Comparison of ENCODE assay signal across 26 cellular contexts in the genomic region with DNA sequence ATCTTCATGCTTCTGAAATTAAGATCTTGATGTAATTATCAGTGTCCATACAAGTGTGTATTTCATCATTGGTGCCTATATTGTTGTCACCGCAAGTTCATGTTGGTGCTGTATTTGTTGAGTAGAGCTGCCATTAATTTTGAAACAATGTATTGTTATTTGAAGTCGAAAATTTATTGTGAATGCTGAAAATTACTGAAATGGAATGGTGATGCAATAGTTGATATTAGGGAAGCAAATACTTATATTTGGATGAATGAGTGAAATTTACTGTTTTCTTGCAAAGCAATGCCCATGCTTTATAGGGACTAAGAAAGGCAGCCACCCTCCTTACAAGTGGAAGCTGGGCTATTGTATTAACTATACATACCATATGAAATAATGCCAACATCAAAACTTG.
"Had no signal": no experiment of that assay in that cellular context is flagged by ENCODE, and none has a peak within 500 bp of the region (broad histone marks: within the 10 kb centered on the region; RNA-seq: fewer than 3 reads in every experiment).

No MANE protein-coding gene starts in this region.

- H3K4me1 ChIP-seq: colonic mucosa, esophagus muscularis mucosa, esophagus squamous epithelium, foreskin keratinocyte, gastrocnemius medialis, gastroesophageal sphincter, heart left ventricle, heart right ventricle had no signal

- H3K36me3 ChIP-seq: colonic mucosa, esophagus muscularis mucosa, esophagus squamous epithelium, gastrocnemius medialis, gastroesophageal sphincter, heart left ventricle, heart right ventricle had no signal

- H3K27ac ChIP-seq: colonic mucosa, coronary artery, dorsolateral prefrontal cortex, epithelial cell of prostate, esophagus muscularis mucosa, esophagus squamous epithelium, foreskin keratinocyte, gastrocnemius medialis, gastroesophageal sphincter, heart left ventricle, heart right ventricle had no signal

- H3K9me3 ChIP-seq: colonic mucosa, esophagus muscularis mucosa, esophagus squamous epithelium, gastrocnemius medialis, gastroesophageal sphincter, heart left ventricle, heart right ventricle had no signal

- H3K4me3 ChIP-seq: colonic mucosa, coronary artery, dorsolateral prefrontal cortex, esophagus muscularis mucosa, esophagus squamous epithelium, gastrocnemius medialis, gastroesophageal sphincter, heart left ventricle, heart right ventricle had no signal

- DNase-seq: colonic mucosa; cortex of kidney; dermis blood vessel endothelial cell; dorsolateral prefrontal cortex; effector CD4-positive, alpha-beta T cell; effector CD8-positive, alpha-beta T cell; effector memory CD4-positive, alpha-beta T cell; effector memory CD8-positive, alpha-beta T cell; endodermal cell; erythroblast; esophagus squamous epithelium; foreskin fibroblast; foreskin keratinocyte; foreskin melanocyte; gastrocnemius medialis; glutamatergic neuron; head of caudate nucleus; heart left ventricle; heart right ventricle had no signal

- ATAC-seq: effector memory CD8-positive, alpha-beta T cell; esophagus mucosa; foreskin keratinocyte; gastrocnemius medialis; gastroesophageal sphincter; heart left ventricle; heart right ventricle had no signal

- FAIRE-seq: endometrium, endothelial cell of umbilical vein had no signal

- H3K27me3 ChIP-seq: colonic mucosa, dorsolateral prefrontal cortex, esophagus muscularis mucosa, esophagus squamous epithelium, gastrocnemius medialis, gastroesophageal sphincter, heart left ventricle had no signal
